Comparison of ENCODE assay signal across 11 cellular contexts in the genomic region with DNA sequence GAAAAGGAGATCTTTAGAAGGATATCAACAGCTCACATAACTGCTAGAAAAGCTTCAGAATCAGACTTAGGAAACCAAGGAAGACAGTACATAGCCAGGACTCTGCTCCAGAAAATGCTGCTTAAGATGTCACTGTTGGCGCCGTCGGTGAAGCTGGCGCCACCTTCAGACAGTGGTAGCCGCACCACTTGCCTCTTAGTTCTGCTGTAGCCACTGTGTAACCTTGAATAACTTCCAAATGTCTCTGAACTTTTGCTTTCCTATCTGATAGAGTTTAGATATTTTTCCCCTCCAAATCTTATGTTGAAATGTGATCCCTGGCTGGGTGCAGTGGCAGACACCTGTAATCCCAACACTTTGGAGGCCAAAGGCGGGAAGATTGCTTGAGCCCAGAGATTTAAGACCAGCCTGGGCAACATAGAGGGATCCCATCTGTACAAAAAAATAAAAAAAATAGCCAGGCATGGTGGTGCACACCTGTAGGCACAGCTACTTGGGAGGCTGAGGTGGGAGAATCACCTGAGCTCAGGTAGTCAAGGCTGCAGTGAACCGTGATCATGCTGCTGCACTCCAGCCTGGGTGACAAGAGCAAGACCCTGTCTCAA. TPM values are rescaled to one million over a fixed set of nuclear protein-coding genes. Genes with fewer than 3 reads are reported as not detected.
DNase-seq lines count a peak whose midpoint lies in the region; ATAC-seq and TF ChIP-seq lines count a peak whose summit lies in the region.
"Had no signal": no experiment of that assay in that cellular context is flagged by ENCODE, and none has a peak within 500 bp of the region (broad histone marks: within the 10 kb centered on the region; RNA-seq: fewer than 3 reads in every experiment).

No MANE protein-coding gene starts in this region.

- H3K27ac Mint-ChIP-seq in activated CD8-positive, alpha-beta T cell treated with anti-CD3 and anti-CD28 coated beads for 36 hours = no peak overlapping the region
- no peak overlapping the region for H3K27ac Mint-ChIP-seq in mesothelial cell of epicardium

- H3K36me3 Mint-ChIP-seq in activated CD8-positive, alpha-beta T cell treated with anti-CD3 and anti-CD28 coated beads for 36 hours (ENCODE audit: low read depth) = no peaks in the 10 kb centered on the region
- no peaks in the 10 kb centered on the region for H3K36me3 Mint-ChIP-seq in mesothelial cell of epicardium

- H3K4me1 Mint-ChIP-seq in activated CD8-positive, alpha-beta T cell treated with anti-CD3 and anti-CD28 coated beads for 36 hours (ENCODE audit: low read depth) = peaks cover 6% of the 10 kb centered on the region
- H3K4me1 Mint-ChIP-seq in mesothelial cell of epicardium = no peaks in the 10 kb centered on the region

- H3K27me3 Mint-ChIP-seq in activated CD8-positive, alpha-beta T cell treated with anti-CD3 and anti-CD28 coated beads for 36 hours = peaks cover 1% of the 10 kb centered on the region
- H3K27me3 Mint-ChIP-seq in mesothelial cell of epicardium (ENCODE audit: low read depth) = peaks cover 24% of the 10 kb centered on the region

- CTCF ChIA-PET in activated CD8-positive, alpha-beta T cell treated with anti-CD3 and anti-CD28 coated beads for 36 hours (lab: Charles Lee) = interaction anchor here (0.5 kb wide), 1 partner anchor 19 kb away, joined by 4 read pairs; no protein-coding TSS in a partner anchor

- no peak for DNase-seq in AG09319 (ENCODE audit: extremely low read depth, low read depth)
- no peak for DNase-seq in GM20000 (ENCODE audit: low spot score)
- peak; percentile 13 for DNase-seq in activated CD8-positive, alpha-beta T cell treated with anti-CD3 and anti-CD28 coated beads for 36 hours
- peak; percentile 51 for DNase-seq in iPS-NIHi7 (ENCODE audit: extremely low spot score)
- no peak for DNase-seq in KG1 (lab: John Stamatoyannopoulos, UW)
- DNase-seq in NK-92 treated with Interleukin-12 subunit alpha and Interleukin-12 subunit beta, amount 100 ng/mL, for 24 hours (lab: John Stamatoyannopoulos, UW) = no peak
- no peak for DNase-seq in mesothelial cell of epicardium (ENCODE audit: low spot score in 2 of 2, unreplicated experiment in 2 of 2)
- no peak for DNase-seq in mucosa of gallbladder (ENCODE audit: low spot score)
- DNase-seq: left cardiac atrium, tibial artery had no signal

- intact Hi-C loops in activated CD8-positive, alpha-beta T cell treated with anti-CD3 and anti-CD28 coated beads for 36 hours (cut with micrococcal nuclease) = no loop called here

- POLR2A ChIA-PET in activated CD8-positive, alpha-beta T cell treated with anti-CD3 and anti-CD28 coated beads for 36 hours (lab: Charles Lee) = no interaction called here

- no peaks in the 10 kb centered on the region for H3K9me3 Mint-ChIP-seq in activated CD8-positive, alpha-beta T cell treated with anti-CD3 and anti-CD28 coated beads for 36 hours
- H3K9me3 Mint-ChIP-seq in mesothelial cell of epicardium = no peaks in the 10 kb centered on the region

- TF ChIP-seq CTCF in AG09319 (IDR thresholded peaks at IDR 0.05; ENCODE audit: low read depth, low read length) (peak; percentile 30), GM20000 (IDR thresholded peaks at IDR 0.05; ENCODE audit: extremely low read depth, missing control alignments) (peak; percentile 18), mesothelial cell of epicardium (IDR thresholded peaks at IDR 0.05; ENCODE audit: unreplicated experiment) (no peak)
- TF ChIP-seq CTCF in activated CD8-positive, alpha-beta T cell treated with anti-CD3 and anti-CD28 coated beads for 36 hours (IDR thresholded peaks at IDR 0.05) = peak; percentile 38

- no peak for ATAC-seq in activated CD8-positive, alpha-beta T cell treated with anti-CD3 and anti-CD28 coated beads for 36 hours

- no peak overlapping the region for H3K4me3 Mint-ChIP-seq in activated CD8-positive, alpha-beta T cell treated with anti-CD3 and anti-CD28 coated beads for 36 hours
- H3K4me3 Mint-ChIP-seq in mesothelial cell of epicardium = no peak overlapping the region

RNA-seq across cellular contexts. Expression of a gene that starts 6.3 kb away (rescaled TPM):
- total RNA-seq in activated CD8-positive, alpha-beta T cell treated with anti-CD3 and anti-CD28 coated beads for 36 hours = 1 to 10 TPM; 4.5 to 4.9 TPM
- total RNA-seq in mesothelial cell of epicardium = 12.3 to 13.7 TPM (median 13.0 TPM) in 3 replicates
- total RNA-seq in mucosa of gallbladder = 6.6 TPM

RNA-seq across cellular contexts. Expression of a gene that starts 27.0 kb away (rescaled TPM):
- total RNA-seq in activated CD8-positive, alpha-beta T cell treated with anti-CD3 and anti-CD28 coated beads for 36 hours = not detected
- total RNA-seq in mesothelial cell of epicardium = 0.09 TPM in 1 of 3 replicates, not detected in the others
- 0.09 TPM for total RNA-seq in mucosa of gallbladder
- total RNA-seq: LHCN-M2 had no signal

Comparison
In these comparisons a context has a peak if more than half of its experiments do, and no peak if none do; other contexts are left out.
1. DNase-seq: peak in activated CD8-positive, alpha-beta T cell treated with anti-CD3 and anti-CD28 coated beads for 36 hours (single experiment) and iPS-NIHi7 (single experiment); none in AG09319 (single experiment), GM20000 (single experiment), KG1 (single experiment), NK-92 treated with Interleukin-12 subunit alpha and Interleukin-12 subunit beta, amount 100 ng/mL, for 24 hours (single experiment), mesothelial cell of epicardium (0 of 2) and mucosa of gallbladder (single experiment).